1 cellular context compared by ENCODE assay signal in genomic region chr19:41363371-41363752, GRCh38.
TF ChIP-seq lines count a peak whose summit lies in the region.

No MANE protein-coding gene starts in this region.

TF ChIP-seq in H1, 55 proteins besides CTCF, POLR2A, EP300 and RAD21:
- TF ChIP-seq TBP (IDR thresholded peaks at IDR 0.05; ENCODE audit: low read depth, low read length): no peak
